In the genomic region with DNA sequence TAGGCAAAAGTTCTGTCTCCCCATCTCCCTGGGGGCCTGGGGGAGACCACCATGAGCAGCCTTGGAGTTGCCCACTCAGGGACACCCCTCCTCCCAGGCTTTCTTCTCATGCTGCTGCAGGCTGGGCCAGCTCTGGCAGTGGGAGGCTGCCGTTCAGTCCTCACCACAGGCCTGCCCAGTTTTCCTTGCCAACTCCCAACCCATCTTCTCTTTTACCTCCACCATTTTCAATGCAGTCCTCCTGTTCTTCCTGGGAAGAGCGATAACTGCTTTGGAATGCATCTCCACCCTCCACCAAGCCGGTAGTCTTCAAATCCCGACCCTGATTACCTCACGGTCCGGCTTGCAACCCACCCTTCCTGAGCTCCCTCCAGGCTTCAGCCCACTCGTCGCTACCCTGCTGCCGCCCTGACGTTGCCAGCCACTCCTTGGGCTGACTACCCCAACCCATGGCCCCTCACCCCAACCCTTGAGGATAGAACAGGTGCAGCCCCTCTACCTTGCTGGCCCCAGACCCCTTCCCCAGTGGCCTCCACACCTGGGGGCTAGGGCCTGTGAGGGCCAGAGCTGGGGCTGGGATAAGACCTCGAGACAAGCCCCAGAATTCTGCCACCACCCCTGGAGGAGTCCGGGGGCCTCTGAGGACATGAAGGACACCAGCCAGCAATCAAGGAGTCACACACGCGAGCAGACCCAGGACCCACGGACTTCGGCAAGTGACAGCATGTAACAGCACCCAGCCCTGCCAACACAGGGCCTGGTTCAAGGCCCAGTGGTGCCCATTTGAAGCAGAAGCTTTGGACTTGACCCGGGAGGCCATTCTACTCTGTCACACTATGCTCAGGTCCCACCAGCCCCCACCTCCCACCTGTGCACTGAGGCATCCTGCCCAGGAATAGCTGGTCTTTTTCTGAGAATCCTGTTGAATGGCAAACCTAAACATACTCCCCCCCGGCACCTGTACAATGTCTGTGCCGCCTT, we compare ENCODE assay signal across 1 cellular context.
TF ChIP-seq lines count a peak whose summit lies in the region.

No MANE protein-coding gene starts in this region.

TF ChIP-seq in WTC11, 78 proteins besides CTCF, POLR2A, EP300 and RAD21 (continued from another document):
- no peak for TF ChIP-seq PRDM15 (CRISPR knock-in tag; IDR thresholded peaks at IDR 0.05)
